In genomic region chr3:13634151-13634550, GRCh38 we compare ENCODE assay signal across 24 cellular contexts.
DNase-seq lines count a peak whose midpoint lies in the region; ATAC-seq and TF ChIP-seq lines count a peak whose summit lies in the region.
"Had no signal": no experiment of that assay in that cellular context is flagged by ENCODE, and none has a peak within 500 bp of the region (broad histone marks: within the 10 kb centered on the region; RNA-seq: fewer than 3 reads in every experiment).

No MANE protein-coding gene starts in this region.

- H2BK120ac ChIP-seq in mesenchymal stem cell (ENCODE audit: low read depth, low read length): no peak overlapping the region

- H2AK5ac ChIP-seq in mesenchymal stem cell (ENCODE audit: low read length, severe bottlenecking): no peak overlapping the region

- H3K27me3 ChIP-seq in mesenchymal stem cell (ENCODE audit: control insufficient read depth in 1 of 2, insufficient read depth in 1 of 2, low read length in 2 of 2): peaks cover 0 to 11% of the 10 kb centered on the region in 2 experiments

- intact Hi-C loops in Right ventricle myocardium inferior (cut with DNase I): no loop called here
- intact Hi-C loops in left cardiac atrium (cut with DNase I): no loop called here
- intact Hi-C loops in sciatic nerve (cut with DNase I): no loop called here

- no peak overlapping the region for H3K14ac ChIP-seq in mesenchymal stem cell (ENCODE audit: low read length in 2 of 2)

- no peaks in the 10 kb centered on the region for H3K4me1 ChIP-seq in mesenchymal stem cell (ENCODE audit: control insufficient read depth, insufficient read depth, low read depth, low read length)
- H3K4me1 ChIP-seq: A549 had no signal

- no peak overlapping the region for H4K8ac ChIP-seq in mesenchymal stem cell (ENCODE audit: low read length)

- H3K36me3 ChIP-seq in mesenchymal stem cell (ENCODE audit: control insufficient read depth in 1 of 2, insufficient read depth in 2 of 2, low read depth in 1 of 2, low read length in 2 of 2): peaks cover 0 to 100% of the 10 kb centered on the region in 2 experiments

- H3K23ac ChIP-seq in mesenchymal stem cell (ENCODE audit: low read length in 2 of 2): no peak overlapping the region

- H3K4me3 ChIP-seq in mesenchymal stem cell (ENCODE audit: insufficient read depth in 1 of 2, low read depth in 1 of 2, low read length in 2 of 2): no peak overlapping the region
- H3K4me3 ChIP-seq: A549, GM12878 had no signal

- DNase-seq in Right ventricle myocardium inferior (ENCODE audit: missing footprints): peak; percentile 40
- no peak for DNase-seq in left cardiac atrium
- DNase-seq in RWPE1 (ENCODE audit: low spot score): no peak
- no peak for DNase-seq in mesenchymal stem cell
- no peak for DNase-seq in sciatic nerve (ENCODE audit: low spot score)
- DNase-seq in effector CD8-positive, alpha-beta T cell (lab: John Stamatoyannopoulos, UW): no peak
- no peak for DNase-seq in NCI-H510A (lab: John Stamatoyannopoulos, UW)
- no peak for DNase-seq in activated CD4-positive, alpha-beta T cell treated with anti-CD3 and anti-CD28 coated beads for 4 hours
- DNase-seq: AML-193; C1 segment of cervical spinal cord; CD4-positive, alpha-beta memory T cell; CD4-positive, CD25-positive, alpha-beta regulatory T cell; CD8-positive, alpha-beta memory T cell; COR-L47; DMS 273 treated with DMSO at 0.1 percent for 48 hours; DMS153; DMS53; DMS79; DND-41; EL; GDM1 had no signal

- no peaks in the 10 kb centered on the region for H3K9me3 ChIP-seq in mesenchymal stem cell (ENCODE audit: control insufficient read depth, low read length)
- H3K9me3 ChIP-seq: A549 had no signal

- no peak overlapping the region for H4K91ac ChIP-seq in mesenchymal stem cell (ENCODE audit: low read length)

- no peak overlapping the region for H2BK5ac ChIP-seq in mesenchymal stem cell (ENCODE audit: low read depth, low read length, poor library complexity, severe bottlenecking)

- H3K4me2 ChIP-seq in mesenchymal stem cell (ENCODE audit: low read length, poor library complexity, severe bottlenecking): no peak overlapping the region
- H3K4me2 ChIP-seq: A549 had no signal

- H2BK15ac ChIP-seq in mesenchymal stem cell (ENCODE audit: low read depth, poor library complexity, severe bottlenecking): peak overlapping the region; percentile 19

- CTCF ChIA-PET in RWPE1 (lab: Yijun Ruan, JAX): interaction anchor here (0.7 to 1.2 kb wide), 2 partner anchors 14 to 138 kb away, joined by 3 to 5 read pairs; no protein-coding TSS in a partner anchor

- peak overlapping the region; percentile 32 for H3K27ac ChIP-seq in RWPE1
- no peak overlapping the region for H3K27ac ChIP-seq in mesenchymal stem cell (ENCODE audit: low read length, poor library complexity, severe bottlenecking)
- H3K27ac ChIP-seq: 22Rv1, A549 had no signal

- ATAC-seq in Right ventricle myocardium inferior (no peak), left cardiac atrium (no peak), sciatic nerve (peak; percentile 27)
- ATAC-seq: A549, GM12878 had no signal

- no peak overlapping the region for H2AFZ ChIP-seq in mesenchymal stem cell (ENCODE audit: low read depth, low read length)

- no peaks in the 10 kb centered on the region for H3K79me1 ChIP-seq in mesenchymal stem cell (replicated peaks; ENCODE audit: low read length, poor library complexity, severe bottlenecking)

- POLR2A ChIA-PET in RWPE1 (lab: Yijun Ruan, JAX; ENCODE audit: low non-redundant PET): no interaction called here

- TF ChIP-seq CTCF in RWPE1 (conservative IDR thresholded peaks at IDR 0.05; ENCODE audit: low read depth): no peak

- H3K9ac ChIP-seq in mesenchymal stem cell (ENCODE audit: low read length): no peak overlapping the region

- no peak overlapping the region for H2BK12ac ChIP-seq in mesenchymal stem cell (ENCODE audit: low read length in 2 of 2)

- no peak overlapping the region for H3K18ac ChIP-seq in mesenchymal stem cell (ENCODE audit: low read depth in 1 of 2, low read length in 2 of 2)

- H3K4ac ChIP-seq in mesenchymal stem cell (ENCODE audit: low read depth in 1 of 2, low read length in 2 of 2): no peak overlapping the region

- WGBS in mesenchymal stem cell: 81% methylated on average over 14 of the region's 18 CpGs
